Comparison of ENCODE assay signal across 1 cellular context in genomic region chr21:35504277-35504676, GRCh38.
TF ChIP-seq lines count a peak whose summit lies in the region.

No MANE protein-coding gene starts in this region.

TF ChIP-seq in K562, 482 proteins besides CTCF, POLR2A, EP300 and RAD21 (continued from another document):
- TF ChIP-seq MAFG (tag; conservative IDR thresholded peaks at IDR 0.05) (peak; percentile 99), TAF9B (IDR thresholded peaks at IDR 0.05; ENCODE audit: partially characterized antibody) (no peak), ZNF766 (CRISPR knock-in tag; conservative IDR thresholded peaks at IDR 0.05) (peak; percentile 69; the same call in 1 of the 2 replicates), BACH1 (tag; IDR thresholded peaks at IDR 0.05) (0 out of 2 replicates have a peak, but pooled peaks have one; percentile 44), JUND (IDR thresholded peaks at IDR 0.05; ENCODE audit: borderline replicate concordance, low read depth, low read length) (peak; percentile 3; the same call in 1 of the 2 replicates), JUND (tag; IDR thresholded peaks at IDR 0.05; ENCODE audit: borderline replicate concordance, low read depth, low read length) (peak; percentile 16; the same call in 1 of the 3 replicates), ZNF316 (IDR thresholded peaks at IDR 0.05) (peak; percentile 98), SMARCA4 (IDR thresholded peaks at IDR 0.05) (peak; percentile 59; the same call in 1 of the 2 replicates), NR4A1 (CRISPR knock-in tag; IDR thresholded peaks at IDR 0.05) (no peak), NR4A1 (tag; IDR thresholded peaks at IDR 0.05) (no peak), MAFF (IDR thresholded peaks at IDR 0.05; ENCODE audit: low read length) (peak; percentile 93), NFE2L1 (tag; IDR thresholded peaks at IDR 0.05; ENCODE audit: borderline replicate concordance, low read depth) (peak; percentile 91), POLR2G (IDR thresholded peaks at IDR 0.05; ENCODE audit: low read depth, low read length) (no peak), PKNOX1 (IDR thresholded peaks at IDR 0.05) (peak; percentile 98), DPF2 (IDR thresholded peaks at IDR 0.05) (peak; percentile 58), CBX5 (IDR thresholded peaks at IDR 0.05; ENCODE audit: borderline replicate concordance, low read depth) (no peak), MAZ (CRISPR knock-in tag; conservative IDR thresholded peaks at IDR 0.05 in 1 of 2, IDR thresholded peaks at IDR 0.05 in 1 of 2) (0 out of 4 replicates have a peak, but pooled peaks of 1 of the 2 experiments have one; percentile 19), TEAD2 (tag; IDR thresholded peaks at IDR 0.05) (peak; percentile 40; the same call in 1 of the 2 replicates), C11orf30 (IDR thresholded peaks at IDR 0.05; ENCODE audit: low read depth) (peak; percentile 97), MEIS2 (IDR thresholded peaks at IDR 0.05; ENCODE audit: partially characterized antibody) (peak; percentile 85), ATF4 (CRISPR knock-in tag; IDR thresholded peaks at IDR 0.05) (0 out of 2 replicates have a peak, but pooled peaks have one; percentile 37), FOSL1 (tag; conservative IDR thresholded peaks at IDR 0.05) (peak; percentile 37; the same call in 1 of the 2 replicates), NFE2 (IDR thresholded peaks at IDR 0.05; ENCODE audit: low read depth) (peak; percentile 97), FOXK2 (conservative IDR thresholded peaks at IDR 0.05 in 1 of 2, IDR thresholded peaks at IDR 0.05 in 1 of 2; ENCODE audit: low read depth in 2 of 2) (no peak)
